Comparison of ENCODE assay signal across 8 cellular contexts in genomic region chr1:43452789-43453441, GRCh38. TPM values are rescaled to one million over a fixed set of nuclear protein-coding genes. Genes with fewer than 3 reads are reported as not detected.
DNase-seq lines count a peak whose midpoint lies in the region; ATAC-seq and TF ChIP-seq lines count a peak whose summit lies in the region.

No MANE protein-coding gene starts in this region.

- H3K36me3 Mint-ChIP-seq in T-helper 2 cell treated with Interferon-gamma antibody and Interleukin-4, amounts not matched to agents 5 μg/mL and 100 μg/mL, for 36 hours (ENCODE audit: low read depth), result peaks cover 37% of the 10 kb centered on the region

- H3K9me3 ChIP-seq in colonic mucosa (no peaks in the 10 kb centered on the region), right lobe of liver (no peaks in the 10 kb centered on the region), suprapubic skin (no peaks in the 10 kb centered on the region)

- TF ChIP-seq CTCF in colonic mucosa (IDR thresholded peaks at IDR 0.05) (no peak), right lobe of liver (IDR thresholded peaks at IDR 0.05) (no peak), suprapubic skin (IDR thresholded peaks at IDR 0.05) (no peak)

- H3K27ac ChIP-seq in colonic mucosa (peak overlapping the region; percentile 96), right lobe of liver (peak overlapping the region; percentile 81 to 92 (median 86)), suprapubic skin (peak overlapping the region; percentile 95)

- H3K4me3 ChIP-seq in colonic mucosa, result peak overlapping the region; percentile 52
- peak overlapping the region; percentile 47 to 62 (median 58) for H3K4me3 ChIP-seq in right lobe of liver
- H3K4me3 ChIP-seq in suprapubic skin, result peak overlapping the region; percentile 74

- H3K36me3 ChIP-seq in colonic mucosa (peaks cover 10% of the 10 kb centered on the region), right lobe of liver (peaks cover 0 to 27% (median 8%) of the 10 kb centered on the region in 4 donors), suprapubic skin (peaks cover 43% of the 10 kb centered on the region)

- DNase-seq in T-helper 2 cell treated with Interferon-gamma antibody and Interleukin-4, amounts not matched to agents 5 μg/mL and 100 μg/mL, for 36 hours (ENCODE audit: low spot score), result no peak
- no peak for DNase-seq in T-helper 2 cell
- peak; percentile 90 for DNase-seq in NCI-H748 treated with DMSO at 0.1 percent for 48 hours (lab: John Stamatoyannopoulos, UW)
- DNase-seq in colonic mucosa, result peak; percentile 38
- no peak for DNase-seq in right lobe of liver
- no peak for DNase-seq in suprapubic skin (ENCODE audit: low spot score in 2 of 2)
- no peak for DNase-seq in A172 (ENCODE audit: low spot score)

- peak overlapping the region; percentile 86 for H3K27ac Mint-ChIP-seq in T-helper 2 cell treated with Interferon-gamma antibody and Interleukin-4, amounts not matched to agents 5 μg/mL and 100 μg/mL, for 36 hours

- H3K4me1 ChIP-seq in colonic mucosa, result peaks cover 3% of the 10 kb centered on the region
- H3K4me1 ChIP-seq in right lobe of liver, result peaks cover 0 to 32% (median 7%) of the 10 kb centered on the region in 4 donors
- peaks cover 25% of the 10 kb centered on the region for H3K4me1 ChIP-seq in suprapubic skin

- ATAC-seq in right lobe of liver (peak; percentile 12 to 30 (median 23)), HG03520 (IDR thresholded peaks at IDR 0.05; ENCODE audit: unreplicated experiment) (no peak)

- H3K9ac ChIP-seq in colonic mucosa (ENCODE audit: low read depth in 2 of 2, low read length in 2 of 2), result peak overlapping the region; percentile 69 to 74

- H3K4me1 Mint-ChIP-seq in T-helper 2 cell treated with Interferon-gamma antibody and Interleukin-4, amounts not matched to agents 5 μg/mL and 100 μg/mL, for 36 hours (ENCODE audit: low read depth), result peaks cover 18% of the 10 kb centered on the region

- no peaks in the 10 kb centered on the region for H3K9me3 Mint-ChIP-seq in T-helper 2 cell treated with Interferon-gamma antibody and Interleukin-4, amounts not matched to agents 5 μg/mL and 100 μg/mL, for 36 hours

- H3K27me3 Mint-ChIP-seq in T-helper 2 cell treated with Interferon-gamma antibody and Interleukin-4, amounts not matched to agents 5 μg/mL and 100 μg/mL, for 36 hours (ENCODE audit: low read depth), result peaks cover 22% of the 10 kb centered on the region

- 29% methylated on average over 4 of the region's 10 CpGs for WGBS in right lobe of liver (ENCODE audit: insufficient coverage, low coverage, low lambda C conversion rate, missing lambda C conversion rate)
- WGBS in suprapubic skin, result 15% methylated on average over 6 of the region's 10 CpGs

- no peak for TF ChIP-seq POLR2A in right lobe of liver (IDR thresholded peaks at IDR 0.05)
- TF ChIP-seq POLR2A in suprapubic skin (IDR thresholded peaks at IDR 0.05), result no peak

- H3K4me3 Mint-ChIP-seq in T-helper 2 cell treated with Interferon-gamma antibody and Interleukin-4, amounts not matched to agents 5 μg/mL and 100 μg/mL, for 36 hours, result peak overlapping the region; percentile 74

- no peaks in the 10 kb centered on the region for H3K27me3 ChIP-seq in colonic mucosa
- H3K27me3 ChIP-seq in right lobe of liver, result no peaks in the 10 kb centered on the region
- no peaks in the 10 kb centered on the region for H3K27me3 ChIP-seq in suprapubic skin

- intact Hi-C loops in colonic mucosa (cut with DNase I) (no loop called here), right lobe of liver (cut with DNase I) (no loop called here)

- TF ChIP-seq EP300 in suprapubic skin (IDR thresholded peaks at IDR 0.05), result no peak

RNA-seq across cellular contexts. Expression of gene HYI, which starts 0.8 kb away (rescaled TPM):
- total RNA-seq in colonic mucosa (10 to 100 TPM; 50.8 to 55.6 TPM), right lobe of liver (10 to 100 TPM; 33.8 to 52.9 (median 41.9) TPM), suprapubic skin (10 to 100 TPM; 27.8 to 55.8 (median 39.5) TPM)
- not detected in 2 replicates for total RNA-seq in A172 (2014; rRNA removed; shearing (Covaris generic))

Comparison
In these comparisons a context has a peak if more than half of its experiments do, and no peak if none do; other contexts are left out.
1. DNase-seq: peak in NCI-H748 treated with DMSO at 0.1 percent for 48 hours (single experiment) and colonic mucosa (single experiment); none in T-helper 2 cell treated with Interferon-gamma antibody and Interleukin-4, amounts not matched to agents 5 μg/mL and 100 μg/mL, for 36 hours (single experiment), T-helper 2 cell (0 of 5), right lobe of liver (0 of 3), suprapubic skin (0 of 2) and A172 (single experiment).
2. RNA of gene HYI, which starts 0.8 kb away (total RNA-seq): 50.8 to 55.6 TPM in colonic mucosa, 27.8 to 55.8 TPM in suprapubic skin and 33.8 to 52.9 TPM in right lobe of liver; not detected in A172; every median in the first group is over 10 times any median in the second.
3. Peak in every context shown above with its lines, with median percentiles within 50 percentile points of each other: H3K27ac ChIP-seq and H3K4me3 ChIP-seq.